18 cellular contexts compared by ENCODE assay signal in the genomic region with DNA sequence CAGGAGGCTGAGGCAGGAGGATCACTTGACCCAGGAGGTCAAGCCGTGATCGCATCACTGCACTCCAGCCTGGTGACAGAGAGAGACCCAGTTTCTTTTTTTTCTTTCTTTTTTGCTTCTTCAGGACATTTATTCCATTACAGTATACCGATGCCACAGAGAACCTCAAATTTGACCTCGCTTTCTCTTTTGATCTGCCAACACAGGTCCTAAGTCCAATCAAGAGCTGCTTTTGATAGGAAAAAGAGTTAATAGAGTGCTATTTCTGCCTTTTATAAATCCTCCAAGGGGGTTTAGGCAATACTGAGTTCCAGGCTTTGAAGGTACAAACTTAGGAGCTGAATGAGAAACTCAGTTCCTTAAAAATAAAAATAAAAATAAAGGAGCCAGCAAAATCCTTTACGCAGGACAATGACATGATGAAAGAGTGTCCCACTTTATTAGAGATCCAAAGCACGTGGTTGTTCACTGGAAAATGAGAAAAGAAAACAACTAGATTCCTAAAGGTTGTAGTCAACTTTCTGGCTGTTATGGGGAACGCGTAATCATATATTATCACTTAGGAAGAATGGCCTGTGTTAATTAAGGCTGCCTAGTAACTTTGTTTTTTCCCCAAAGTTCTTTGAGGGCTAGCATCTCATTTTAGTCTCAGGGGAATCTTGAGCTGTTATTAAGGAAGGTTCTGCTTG.
"Had no signal": no experiment of that assay in that cellular context is flagged by ENCODE, and none has a peak within 500 bp of the region (broad histone marks: within the 10 kb centered on the region; RNA-seq: fewer than 3 reads in every experiment).

No MANE protein-coding gene starts in this region.

- DNase-seq: activated CD4-positive, alpha-beta memory T cell treated with anti-CD3 and anti-CD28 coated beads for 36 hours; activated effector memory CD4-positive, alpha-beta T cell treated with Interleukin-2 at 50 U/mL for 16 hours; activated T-cell treated with anti-CD3 and anti-CD28 coated beads, Interleukin-2, amount 50 U/mL, for 4 hours; adrenal gland; body of pancreas; central memory CD4-positive, alpha-beta T cell; effector CD8-positive, alpha-beta T cell; heart left ventricle; immature natural killer cell; midbrain; ovary; stimulated activated CD4-positive, alpha-beta T cell treated with anti-CD3 and anti-CD28 coated beads, Interleukin-4, amount 100 ng/mL, for 1 hour; stimulated activated naive CD4-positive, alpha-beta T cell; WERI-Rb-1 had no signal

- H3K9me3 ChIP-seq: adrenal gland, body of pancreas, ovary, tibial nerve, vagina had no signal

- FAIRE-seq: frontal cortex had no signal

- ATAC-seq: activated T-cell treated with anti-CD3 and anti-CD28 coated beads, Interleukin-2, amount 50 U/mL, for 4 hours; body of pancreas had no signal

- H3K27ac ChIP-seq: adrenal gland, body of pancreas, ovary, tibial nerve, vagina, WERI-Rb-1 had no signal

- H3K4me3 ChIP-seq: adrenal gland, body of pancreas, heart left ventricle, lung, ovary, tibial nerve, vagina had no signal

- H3K4me1 ChIP-seq: adrenal gland, body of pancreas, vagina had no signal

- H3K36me3 ChIP-seq: adrenal gland, heart left ventricle, ovary, tibial nerve, vagina, WERI-Rb-1 had no signal

- H3K27me3 ChIP-seq: adrenal gland, body of pancreas, heart left ventricle, ovary, tibial nerve, vagina had no signal
